8 cellular contexts compared by ENCODE assay signal in genomic region chr2:10120938-10121574, GRCh38. TPM values are rescaled to one million over a fixed set of nuclear protein-coding genes. Genes with fewer than 3 reads are reported as not detected.
DNase-seq lines count a peak whose midpoint lies in the region; ATAC-seq and TF ChIP-seq lines count a peak whose summit lies in the region.

No MANE protein-coding gene starts in this region.

- H3K4me2 ChIP-seq in mammary epithelial cell (ENCODE audit: insufficient read depth, low read depth, low read length): peak overlapping the region; percentile 98

- BruUV-seq in mammary epithelial cell (replicated peaks; lab: Mats Ljungman, UMichigan): TSS peak; percentile 31

- no peak for TF ChIP-seq CTCF in mammary epithelial cell (conservative IDR thresholded peaks at IDR 0.05 in 1 of 2, IDR thresholded peaks at IDR 0.05 in 1 of 2; ENCODE audit: extremely low read depth in 1 of 2, insufficient read depth in 1 of 2, low read depth in 1 of 2, low read length in 2 of 2)

- DNase-seq in NCI-H82 (lab: John Stamatoyannopoulos, UW) (peak; percentile 57), NCI-H82 treated with DMSO at 0.1 percent for 48 hours (lab: John Stamatoyannopoulos, UW; ENCODE audit: unreplicated experiment) (no peak), NCI-H2171 (lab: John Stamatoyannopoulos, UW) (peak; percentile 56), mammary epithelial cell (peak; percentile 34), SIG-M5 (lab: John Stamatoyannopoulos, UW) (no peak), NCI-H187 treated with DMSO at 0.1 percent for 48 hours (lab: John Stamatoyannopoulos, UW) (no peak)

- WGBS in mammary epithelial cell (ENCODE audit: low coverage, missing lambda C conversion rate): 37% methylated on average over 9 of the region's 9 CpGs

- peak overlapping the region; percentile 88 for H3K9ac ChIP-seq in mammary epithelial cell (ENCODE audit: insufficient read depth, low read length)
- H3K9ac ChIP-seq in mucosa of stomach (ENCODE audit: low read length): peak overlapping the region; percentile 60

- H3K27me3 ChIP-seq in mammary epithelial cell (ENCODE audit: insufficient read depth, low read length) (no peaks in the 10 kb centered on the region), mucosa of stomach (ENCODE audit: control insufficient read depth, insufficient read depth, low read length) (peaks cover 8% of the 10 kb centered on the region)

- H3K4me1 ChIP-seq in mammary epithelial cell (ENCODE audit: insufficient read depth, low read length): peaks cover 35% of the 10 kb centered on the region
- H3K4me1 ChIP-seq in mucosa of stomach (ENCODE audit: control insufficient read depth, insufficient read depth, low read length): peaks cover 16% of the 10 kb centered on the region

- H3K4me3 ChIP-seq in mammary epithelial cell (replicated peaks in 1 of 3; ENCODE audit: insufficient read depth in 1 of 3, low read depth in 2 of 3, low read length in 3 of 3) (peak overlapping the region; percentile 43 to 93 (median 52)), mucosa of stomach (ENCODE audit: low read length) (peak overlapping the region; percentile 60)

- ATAC-seq in GM21360 (IDR thresholded peaks at IDR 0.05; ENCODE audit: unreplicated experiment): no peak

- peak overlapping the region; percentile 79 for H2AFZ ChIP-seq in mammary epithelial cell (ENCODE audit: low read depth, low read length)

- in situ Hi-C loops in mammary epithelial cell (cut with MboI; ENCODE audit: low sequenced_read_pairs in 2 of 2): loop anchor here (5.0 to 10.0 kb wide), 2 partner anchors 184 to 286 kb away; partner anchors contain the start of gene HPCAL1 (in 1 of the 2)

- CTCF ChIA-PET in mammary epithelial cell (lab: Charles Lee; ENCODE audit: low non-redundant PET): no interaction called here

- peaks cover 45% of the 10 kb centered on the region for H3K79me2 ChIP-seq in mammary epithelial cell (ENCODE audit: insufficient read depth, low read length)

- intact Hi-C loops in mammary epithelial cell (cut with micrococcal nuclease): loop anchor here (2.0 to 5.0 kb wide), 2 partner anchors 48 to 319 kb away; no protein-coding TSS in a partner anchor

- peaks cover 11% of the 10 kb centered on the region for H3K36me3 ChIP-seq in mammary epithelial cell (ENCODE audit: insufficient read depth, low read length)
- no peaks in the 10 kb centered on the region for H3K36me3 ChIP-seq in mucosa of stomach (ENCODE audit: control insufficient read depth, insufficient read depth, low read length)

- H4K20me1 ChIP-seq in mammary epithelial cell (ENCODE audit: insufficient read depth, low read length): no peaks in the 10 kb centered on the region

- peak overlapping the region; percentile 75 for H3K27ac ChIP-seq in mammary epithelial cell (ENCODE audit: insufficient read depth, low read depth, low read length)

- H3K9me3 ChIP-seq in mammary epithelial cell (replicated peaks; ENCODE audit: insufficient read depth, low read length): no peaks in the 10 kb centered on the region
- no peaks in the 10 kb centered on the region for H3K9me3 ChIP-seq in mucosa of stomach (ENCODE audit: control insufficient read depth, low read length)

- dilution Hi-C loops in mammary epithelial cell (cut with HindIII; ENCODE audit: low sequenced_read_pairs): loop anchor here (10.0 kb wide), 1 partner anchor 544 kb away; no protein-coding TSS in a partner anchor

RNA-seq across cellular contexts. Expression of gene RRM2, which starts 1.5 kb away (rescaled TPM):
- total RNA-seq in mammary epithelial cell: 100 to 1,000 TPM in 1 of 2 donors, 1 to 10 TPM in 1; 4.0 to 103 TPM
- 79.1 TPM for polyA plus RNA-seq in mammary epithelial cell
- polyA minus RNA-seq in mammary epithelial cell: 173 TPM

RNA-seq across cellular contexts. Expression of gene CYS1, which starts 40.8 kb away (rescaled TPM):
- 1 to 10 TPM in 1 of 2 donors, under 1 TPM in 1; 0.73 to 3.5 TPM for total RNA-seq in mammary epithelial cell
- polyA plus RNA-seq in mammary epithelial cell: 0.26 TPM
- not detected for polyA minus RNA-seq in mammary epithelial cell

Comparison
In these comparisons a context has a peak if more than half of its experiments do, and no peak if none do; other contexts are left out.
1. DNase-seq: peak in NCI-H82 (single experiment), NCI-H2171 (single experiment) and mammary epithelial cell (single experiment); none in NCI-H82 treated with DMSO at 0.1 percent for 48 hours (single experiment), SIG-M5 (single experiment) and NCI-H187 treated with DMSO at 0.1 percent for 48 hours (single experiment).